Comparison of ENCODE assay signal across 11 cellular contexts in genomic region chr3:52204337-52205073, GRCh38. TPM values are rescaled to one million over a fixed set of nuclear protein-coding genes. Genes with fewer than 3 reads are reported as not detected.
DNase-seq lines count a peak whose midpoint lies in the region; ATAC-seq and TF ChIP-seq lines count a peak whose summit lies in the region.
"Had no signal": no experiment of that assay in that cellular context is flagged by ENCODE, and none has a peak within 500 bp of the region (broad histone marks: within the 10 kb centered on the region; RNA-seq: fewer than 3 reads in every experiment).

No MANE protein-coding gene starts in this region.

- no peak overlapping the region for H3K27ac Mint-ChIP-seq in nephron progenitor cell

- DNase-seq in DMS79 (lab: John Stamatoyannopoulos, UW), result peak; percentile 46
- peak; percentile 42 for DNase-seq in MV-4-11 (lab: John Stamatoyannopoulos, UW)
- no peak for DNase-seq in RWPE2 (ENCODE audit: low spot score)
- DNase-seq in left lobe of liver (ENCODE audit: low spot score), result peak; percentile 81
- DNase-seq in globus pallidus (ENCODE audit: low spot score), result no peak
- DNase-seq in nephron progenitor cell, result no peak
- DNase-seq: anterior cingulate cortex, NCI-H2227 treated with DMSO at 0.1 percent for 48 hours had no signal

- ATAC-seq in RWPE2 (ENCODE audit: low read depth), result peak; percentile 75
- ATAC-seq in left lobe of liver, result peak; percentile 46
- ATAC-seq in HG03439 (IDR thresholded peaks at IDR 0.05; ENCODE audit: unreplicated experiment), result no peak

- H3K9me3 ChIP-seq in RWPE2 (ENCODE audit: severe bottlenecking), result no peaks in the 10 kb centered on the region

- H3K4me1 Mint-ChIP-seq in nephron progenitor cell, result peaks cover 9% of the 10 kb centered on the region

- H3K36me3 ChIP-seq in RWPE2 (ENCODE audit: low read depth), result peaks cover 97% of the 10 kb centered on the region

- no peak overlapping the region for H3K4me3 ChIP-seq in RWPE2 (ENCODE audit: severe bottlenecking)

- no peak for TF ChIP-seq CTCF in RWPE2 (IDR thresholded peaks at IDR 0.05; ENCODE audit: poor library complexity, severe bottlenecking)
- no peak for TF ChIP-seq CTCF in nephron progenitor cell (IDR thresholded peaks at IDR 0.05)

- H3K4me3 Mint-ChIP-seq in nephron progenitor cell, result no peak overlapping the region

- H3K4me1 ChIP-seq in RWPE2 (ENCODE audit: insufficient read depth, poor library complexity, severe bottlenecking), result peaks cover 20% of the 10 kb centered on the region

- no peaks in the 10 kb centered on the region for H3K27me3 ChIP-seq in RWPE2 (ENCODE audit: insufficient read depth, poor library complexity, severe bottlenecking)

- H3K27ac ChIP-seq in RWPE2 (ENCODE audit: poor library complexity, severe bottlenecking), result peak overlapping the region; percentile 14

- no peaks in the 10 kb centered on the region for H3K9me3 Mint-ChIP-seq in nephron progenitor cell

- H3K27me3 Mint-ChIP-seq in nephron progenitor cell (ENCODE audit: low read depth, poor library complexity), result no peaks in the 10 kb centered on the region

- peaks cover 92% of the 10 kb centered on the region for H3K36me3 Mint-ChIP-seq in nephron progenitor cell (ENCODE audit: low read depth)

RNA-seq across cellular contexts. Expression of gene ALAS1, which starts 6.5 kb away (rescaled TPM):
- total RNA-seq in left lobe of liver, result 187 TPM

RNA-seq across cellular contexts. Expression of gene TLR9, which starts 20.9 kb away (rescaled TPM):
- not detected for total RNA-seq in left lobe of liver
- total RNA-seq: lung microvascular endothelial cell, skeletal muscle tissue had no signal

RNA-seq across cellular contexts. Expression of gene TWF2, which starts 34.5 kb away (rescaled TPM):
- total RNA-seq in left lobe of liver, result 16.8 TPM

RNA-seq across cellular contexts. Expression of gene PPM1M, which starts 41.1 kb away (rescaled TPM):
- 4.2 TPM for total RNA-seq in left lobe of liver

RNA-seq across cellular contexts. Expression of gene POC1A, which starts 50.3 kb away (rescaled TPM):
- 2.1 TPM for total RNA-seq in left lobe of liver

Comparison
In these comparisons a context has a peak if more than half of its experiments do, and no peak if none do; other contexts are left out.
1. DNase-seq: peak in DMS79 (single experiment), MV-4-11 (single experiment) and left lobe of liver (single experiment); none in RWPE2 (single experiment), globus pallidus (single experiment) and nephron progenitor cell (single experiment).